2 cellular contexts compared by ENCODE assay signal in the genomic region with DNA sequence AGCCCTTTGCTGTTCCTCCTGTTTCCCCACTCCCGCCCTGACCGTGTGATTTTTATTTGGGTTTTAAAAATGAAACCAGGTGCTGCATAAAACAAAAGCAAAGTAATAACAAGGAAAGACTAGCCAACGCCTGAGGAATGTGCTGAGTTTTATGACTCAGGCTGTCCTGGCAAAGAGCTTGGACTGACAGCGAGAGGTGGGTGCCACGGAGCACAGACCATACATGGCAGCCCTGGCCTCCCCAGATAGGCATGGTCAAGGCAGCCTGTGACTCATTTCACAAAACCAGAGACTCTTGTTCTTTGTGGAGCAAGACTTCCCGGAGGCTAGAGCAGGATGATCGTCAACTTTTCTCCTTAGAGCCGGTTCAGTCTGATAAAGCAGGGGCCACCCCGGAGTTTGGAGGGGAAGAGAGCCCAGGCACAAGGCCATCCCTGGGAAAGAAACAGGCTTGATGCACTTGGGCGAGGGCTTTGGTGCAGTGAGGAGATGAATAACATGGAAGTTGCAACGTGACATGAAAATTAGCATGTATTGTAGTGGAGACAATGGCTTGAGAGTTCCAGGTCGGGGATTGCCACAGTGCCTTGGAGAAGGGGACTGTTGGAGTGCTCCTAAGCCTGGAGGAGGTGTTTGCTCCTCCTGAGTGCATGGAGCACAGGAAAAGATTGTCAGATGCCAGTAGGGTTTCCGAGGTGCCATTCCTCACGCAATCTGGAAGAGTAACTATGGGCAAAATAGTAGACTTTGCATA.
A peak's percentile ranks its signal among the peaks of the same experiment; 100 is the strongest.
TF ChIP-seq lines count a peak whose summit lies in the region.

No MANE protein-coding gene starts in this region.

TF ChIP-seq in IMR-90, 13 proteins besides CTCF, POLR2A, EP300 and RAD21:
- TF ChIP-seq MAFK (IDR thresholded peaks at IDR 0.05; ENCODE audit: low read depth, low read length) (peak; percentile 81), SMC3 (IDR thresholded peaks at IDR 0.05; ENCODE audit: low read depth, low read length) (no peak), RFX5 (IDR thresholded peaks at IDR 0.05; ENCODE audit: low read depth, low read length) (no peak), CEBPB (IDR thresholded peaks at IDR 0.05; ENCODE audit: low read depth, low read length) (peak; percentile 66; the same call in 1 of the 2 replicates), MXI1 (IDR thresholded peaks at IDR 0.05; ENCODE audit: borderline replicate concordance, low read depth, low read length) (peak; percentile 62; the same call in 1 of the 2 replicates), RCOR1 (IDR thresholded peaks at IDR 0.05; ENCODE audit: insufficient replicate concordance, low read length) (no peak), NFE2L2 (IDR thresholded peaks at IDR 0.05; ENCODE audit: low read depth, low read length) (peak; percentile 58; the same call in 1 of the 2 replicates), BHLHE40 (IDR thresholded peaks at IDR 0.05; ENCODE audit: low read depth, low read length) (0 out of 2 replicates have a peak, but pooled peaks have one; percentile 21), MAZ (IDR thresholded peaks at IDR 0.05; ENCODE audit: borderline replicate concordance, low read depth, low read length) (peak; percentile 30; the same call in 1 of the 2 replicates), FOS (IDR thresholded peaks at IDR 0.05; ENCODE audit: low read depth, low read length) (peak; percentile 80), CHD1 (IDR thresholded peaks at IDR 0.05; ENCODE audit: low read depth, low read length) (no peak)
- TF ChIP-seq, protein P1, sequence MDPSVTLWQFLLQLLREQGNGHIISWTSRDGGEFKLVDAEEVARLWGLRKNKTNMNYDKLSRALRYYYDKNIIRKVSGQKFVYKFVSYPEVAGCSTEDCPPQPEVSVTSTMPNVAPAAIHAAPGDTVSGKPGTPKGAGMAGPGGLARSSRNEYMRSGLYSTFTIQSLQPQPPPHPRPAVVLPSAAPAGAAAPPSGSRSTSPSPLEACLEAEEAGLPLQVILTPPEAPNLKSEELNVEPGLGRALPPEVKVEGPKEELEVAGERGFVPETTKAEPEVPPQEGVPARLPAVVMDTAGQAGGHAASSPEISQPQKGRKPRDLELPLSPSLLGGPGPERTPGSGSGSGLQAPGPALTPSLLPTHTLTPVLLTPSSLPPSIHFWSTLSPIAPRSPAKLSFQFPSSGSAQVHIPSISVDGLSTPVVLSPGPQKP (IDR thresholded peaks at IDR 0.05; ENCODE audit: borderline replicate concordance, low read depth, low read length): no peak
- TF ChIP-seq, protein P2, sequence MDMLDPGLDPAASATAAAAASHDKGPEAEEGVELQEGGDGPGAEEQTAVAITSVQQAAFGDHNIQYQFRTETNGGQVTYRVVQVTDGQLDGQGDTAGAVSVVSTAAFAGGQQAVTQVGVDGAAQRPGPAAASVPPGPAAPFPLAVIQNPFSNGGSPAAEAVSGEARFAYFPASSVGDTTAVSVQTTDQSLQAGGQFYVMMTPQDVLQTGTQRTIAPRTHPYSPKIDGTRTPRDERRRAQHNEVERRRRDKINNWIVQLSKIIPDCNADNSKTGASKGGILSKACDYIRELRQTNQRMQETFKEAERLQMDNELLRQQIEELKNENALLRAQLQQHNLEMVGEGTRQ (IDR thresholded peaks at IDR 0.05; ENCODE audit: low read depth, low read length): no peak

TF ChIP-seq in H1, 55 proteins besides CTCF, POLR2A, EP300 and RAD21:
- no peak for TF ChIP-seq NRF1 (IDR thresholded peaks at IDR 0.05; ENCODE audit: low read depth, low read length)
- TF ChIP-seq GABPA (IDR thresholded peaks at IDR 0.05; ENCODE audit: borderline replicate concordance, insufficient read depth, low read length): no peak
- no peak for TF ChIP-seq CREB1 (IDR thresholded peaks at IDR 0.05)
- no peak for TF ChIP-seq GTF2F1 (IDR thresholded peaks at IDR 0.05; ENCODE audit: borderline replicate concordance, low read depth, low read length)
- peak; percentile 8 for TF ChIP-seq KDM4A (IDR thresholded peaks at IDR 0.05; ENCODE audit: low read depth, low read length, severe bottlenecking)
- no peak for TF ChIP-seq TAF1 (IDR thresholded peaks at IDR 0.05; ENCODE audit: low read depth, low read length)
TF ChIP-seq in H1: peak in this region for 1.
